Comparison of ENCODE assay signal across 8 cellular contexts in genomic region chr14:23294734-23295561, GRCh38. TPM values are rescaled to one million over a fixed set of nuclear protein-coding genes. Genes with fewer than 3 reads are reported as not detected.
A peak's percentile ranks its signal among the peaks of the same experiment; 100 is the strongest.
DNase-seq lines count a peak whose midpoint lies in the region; FAIRE-seq and TF ChIP-seq lines count a peak whose summit lies in the region.

No MANE protein-coding gene starts in this region.

- FAIRE-seq in HTR-8/SVneo (lab: Jason Lieb, UNC): no peak

- H4K8ac ChIP-seq in mesendoderm (ENCODE audit: low read depth, low read length): no peak overlapping the region

- H3K4ac ChIP-seq in mesendoderm (ENCODE audit: low read depth, low read length): no peak overlapping the region

- peak; percentile 91 for TF ChIP-seq CTCF in C4-2B (conservative IDR thresholded peaks at IDR 0.05)

- H3K9ac ChIP-seq in mesendoderm (ENCODE audit: low read length): peak overlapping the region; percentile 28

- DNase-seq in HAP-1 (ENCODE audit: low spot score in 2 of 2): peak; percentile 44 to 61
- peak; percentile 78 for DNase-seq in NCI-H69 (lab: John Stamatoyannopoulos, UW)
- DNase-seq in activated CD4-positive, alpha-beta T cell treated with anti-CD3 and anti-CD28 coated beads, Interleukin-2, amount 50 U/mL, for 4 hours: peak; percentile 40 to 45
- peak; percentile 47 to 65 for DNase-seq in dermis microvascular lymphatic vessel endothelial cell (ENCODE audit: low read depth in 2 of 2)
- peak; percentile 65 for DNase-seq in mesendoderm
- DNase-seq in HTR-8/SVneo (ENCODE audit: insufficient read length, low spot score): no peak

- H3K4me1 ChIP-seq in HAP-1 (peaks cover 14% of the 10 kb centered on the region), mesendoderm (ENCODE audit: control insufficient read depth, low read depth, low read length) (no peaks in the 10 kb centered on the region)

- no peak overlapping the region for H2BK5ac ChIP-seq in mesendoderm (ENCODE audit: low read length)

- H3K4me3 ChIP-seq in HAP-1 (no peak overlapping the region), mesendoderm (ENCODE audit: low read length) (no peak overlapping the region)

- no peak overlapping the region for H4K5ac ChIP-seq in mesendoderm (ENCODE audit: low read length)

- no CpG with 5 or more reads among the region's 24 CpGs for WGBS in mesendoderm (ENCODE audit: extremely low coverage, insufficient coverage, low lambda C conversion rate)

- H3K23ac ChIP-seq in mesendoderm (ENCODE audit: low read length): no peak overlapping the region

- H3K27ac ChIP-seq in C4-2B (no peak overlapping the region; the same call in 1 of the 2 replicates), mesendoderm (ENCODE audit: low read depth, low read length) (no peak overlapping the region), temporal lobe (ENCODE audit: low read depth, low read length) (peak overlapping the region; percentile 74)

- H2AK5ac ChIP-seq in mesendoderm (ENCODE audit: low read length): no peak overlapping the region

- H3K79me2 ChIP-seq in mesendoderm (ENCODE audit: control insufficient read depth, insufficient read depth, low read length): no peaks in the 10 kb centered on the region

- no peak overlapping the region for H3K56ac ChIP-seq in mesendoderm (ENCODE audit: low read length)

- in situ Hi-C loops in HAP-1 (cut with MboI; ENCODE audit: low sequenced_read_pairs): no loop called here

- no peak overlapping the region for H2BK15ac ChIP-seq in mesendoderm (replicated peaks; ENCODE audit: low read depth)

- no peaks in the 10 kb centered on the region for H3K79me1 ChIP-seq in mesendoderm (ENCODE audit: low read length)

- no peaks in the 10 kb centered on the region for H3K27me3 ChIP-seq in HAP-1 (ENCODE audit: low read depth)
- no peaks in the 10 kb centered on the region for H3K27me3 ChIP-seq in mesendoderm (ENCODE audit: insufficient read depth, low read length, poor library complexity)

- H3K36me3 ChIP-seq in HAP-1 (replicated peaks) (peaks cover 9% of the 10 kb centered on the region), mesendoderm (ENCODE audit: control insufficient read depth, insufficient read depth, low read length) (no peaks in the 10 kb centered on the region)

- no peak overlapping the region for H2BK120ac ChIP-seq in mesendoderm (ENCODE audit: low read depth, low read length)

- no peaks in the 10 kb centered on the region for H3K9me3 ChIP-seq in HAP-1

- H3K4me2 ChIP-seq in mesendoderm (ENCODE audit: low read length): no peak overlapping the region

- H3K18ac ChIP-seq in mesendoderm (ENCODE audit: low read length): no peak overlapping the region

RNA-seq across cellular contexts. Expression of gene PPP1R3E, which starts 7.7 kb away (rescaled TPM):
- total RNA-seq in dermis microvascular lymphatic vessel endothelial cell (1.7 and 2.9 TPM in 2 replicates), temporal lobe (3.0 TPM)
- polyA plus RNA-seq in mesendoderm (2013, experiment 1 of 2): 1.8 TPM
- 1.8 TPM for polyA plus RNA-seq in mesendoderm (2013, experiment 2 of 2)

RNA-seq across cellular contexts. Expression of gene HOMEZ, which starts 9.0 kb away (rescaled TPM):
- total RNA-seq in dermis microvascular lymphatic vessel endothelial cell (3.1 and 4.6 TPM in 2 replicates), temporal lobe (1.7 TPM)
- 8.8 TPM for polyA plus RNA-seq in mesendoderm (2013, experiment 1 of 2)
- polyA plus RNA-seq in mesendoderm (2013, experiment 2 of 2): 8.4 TPM

RNA-seq across cellular contexts. Expression of gene BCL2L2, which starts 11.7 kb away (rescaled TPM):
- total RNA-seq in dermis microvascular lymphatic vessel endothelial cell (10.9 and 16.3 TPM in 2 replicates), temporal lobe (11.1 TPM)
- polyA plus RNA-seq in mesendoderm (2013, experiment 1 of 2): 6.5 TPM
- 6.5 TPM for polyA plus RNA-seq in mesendoderm (2013, experiment 2 of 2)

RNA-seq across cellular contexts. Expression of gene PABPN1, which starts 26.3 kb away (rescaled TPM):
- total RNA-seq in dermis microvascular lymphatic vessel endothelial cell (67.0 and 90.6 TPM in 2 replicates), temporal lobe (38.6 TPM)
- 246 TPM for polyA plus RNA-seq in mesendoderm (2013, experiment 1 of 2)
- polyA plus RNA-seq in mesendoderm (2013, experiment 2 of 2): 254 TPM

RNA-seq across cellular contexts. Expression of gene RNF212B, which starts 57.2 kb away (rescaled TPM):
- not detected in 2 replicates for total RNA-seq in dermis microvascular lymphatic vessel endothelial cell
- polyA plus RNA-seq in mesendoderm (2013, experiment 1 of 2): 0.37 TPM
- 0.14 TPM for polyA plus RNA-seq in mesendoderm (2013, experiment 2 of 2)
- total RNA-seq in temporal lobe: not detected
